Comparison of ENCODE assay signal across 32 cellular contexts in the genomic region with DNA sequence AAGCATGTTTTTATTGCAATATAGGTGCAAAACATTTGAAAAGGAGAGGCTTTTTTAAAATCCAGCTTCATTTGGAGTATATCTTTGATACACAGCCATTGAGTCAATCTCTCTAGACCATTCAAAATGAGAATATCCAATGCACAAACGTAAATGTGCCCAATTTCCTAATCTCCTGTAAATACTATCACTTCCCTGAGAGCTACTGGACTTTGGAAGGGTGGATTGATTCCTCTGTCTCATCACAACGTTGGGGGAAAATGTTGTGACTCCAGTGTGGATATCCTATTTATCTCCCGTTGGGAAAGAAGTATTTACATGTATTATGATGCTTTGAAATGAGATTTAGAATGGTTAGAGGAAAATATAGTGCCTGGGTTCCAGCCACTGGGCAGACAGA.
"Had no signal": no experiment of that assay in that cellular context is flagged by ENCODE, and none has a peak within 500 bp of the region (broad histone marks: within the 10 kb centered on the region; RNA-seq: fewer than 3 reads in every experiment).

No MANE protein-coding gene starts in this region.

- ATAC-seq: activated CD8-positive, alpha-beta T cell treated with anti-CD3 and anti-CD28 coated beads for 36 hours; activated naive CD4-positive, alpha-beta T cell treated with anti-CD3 and anti-CD28 coated beads, Interleukin-2, amount 50 U/mL, for 72 hours; activated T-cell treated with anti-CD3 and anti-CD28 coated beads, Interleukin-2, amount 50 U/mL, for 4 hours; activated T-cell treated with anti-CD3 and anti-CD28 coated beads, Interleukin-2, amount 50 U/mL, for 72 hours; activated T-helper 17 cell treated with anti-CD3 and anti-CD28 coated beads, Interleukin-2, amount 50 U/mL, for 72 hours; body of pancreas had no signal

- H3K9me3 ChIP-seq: adrenal gland, body of pancreas had no signal

- H3K27ac ChIP-seq: adrenal gland, body of pancreas, brain microvascular endothelial cell, breast epithelium, VCaP had no signal

- H3K27me3 ChIP-seq: adrenal gland, body of pancreas, brain microvascular endothelial cell, breast epithelium had no signal

- DNase-seq: activated B cell treated with CpG ODN at 0.5 μM for 24 hours; activated CD4-positive, alpha-beta memory T cell treated with anti-CD3 and anti-CD28 coated beads for 36 hours; activated CD4-positive, alpha-beta T cell treated with anti-CD3 and anti-CD28 coated beads for 4 hours; activated CD4-positive, alpha-beta T cell treated with anti-CD3 and anti-CD28 coated beads, Interleukin-2, amount 10 ng/mL, durations not matched to agents 24 days and 14 days; activated CD4-positive, alpha-beta T cell treated with anti-CD3 and anti-CD28 coated beads, Interleukin-2, amount 50 U/mL, for 1 hour; activated CD4-positive, alpha-beta T cell treated with anti-CD3 and anti-CD28 coated beads, Interleukin-2, amount 50 U/mL, for 4 hours; activated CD4-positive, CD25-positive, alpha-beta regulatory T cell treated with anti-CD3 and anti-CD28 coated beads, Interleukin-2, amount 50 U/mL, for 72 hours; activated CD8-positive, alpha-beta memory T cell treated with anti-CD3 and anti-CD28 coated beads, Interleukin-2, amount 50 U/mL, for 4 hours; activated CD8-positive, alpha-beta T cell treated with anti-CD3 and anti-CD28 coated beads for 36 hours; activated effector memory CD4-positive, alpha-beta T cell treated with anti-CD3 and anti-CD28 coated beads, Interleukin-2, amount 50 U/mL, for 16 hours; activated gamma-delta T cell treated with Interleukin-2 at 50 U/mL for 16 hours; activated naive CD4-positive, alpha-beta T cell; activated naive CD4-positive, alpha-beta T cell treated with anti-CD3 and anti-CD28 coated beads for 36 hours; activated naive CD4-positive, alpha-beta T cell treated with anti-CD3 and anti-CD28 coated beads, Interleukin-2, amount 50 U/mL, for 16 hours; activated naive CD8-positive, alpha-beta T cell treated with anti-CD3 and anti-CD28 coated beads for 36 hours; activated T-cell treated with anti-CD3 and anti-CD28 coated beads for 4 hours; activated T-cell treated with anti-CD3 and anti-CD28 coated beads, Interleukin-2, amount 50 U/mL, for 1 hour; activated T-cell treated with anti-CD3 and anti-CD28 coated beads, Interleukin-2, amount 50 U/mL, for 4 hours; activated T-cell treated with anti-CD3 and anti-CD28 coated beads, Interleukin-2, amount 50 U/mL, for 72 hours; adrenal gland; amniotic stem cell; aorta; body of pancreas; brain microvascular endothelial cell; central memory CD4-positive, alpha-beta T cell; T-helper 1 cell; T-helper 2 cell; T-helper 9 cell had no signal

- H3K36me3 ChIP-seq: adrenal gland, brain microvascular endothelial cell, breast epithelium had no signal

- H3K4me1 ChIP-seq: adrenal gland, body of pancreas, breast epithelium had no signal

- H3K4me3 ChIP-seq: adrenal gland, body of pancreas, breast epithelium had no signal
